Comparison of ENCODE assay signal across 11 cellular contexts in genomic region chr1:42950146-42950480, GRCh38.
DNase-seq lines count a peak whose midpoint lies in the region; ATAC-seq lines count a peak whose summit lies in the region.
"Had no signal": no experiment of that assay in that cellular context is flagged by ENCODE, and none has a peak within 500 bp of the region (broad histone marks: within the 10 kb centered on the region; RNA-seq: fewer than 3 reads in every experiment).

No MANE protein-coding gene starts in this region.

- no peaks in the 10 kb centered on the region for H3K36me3 ChIP-seq in adipocyte (ENCODE audit: control insufficient read depth, insufficient read depth, low read length, severe bottlenecking)
- H3K36me3 ChIP-seq: neutrophil had no signal

- in situ Hi-C loops in ACHN (cut with HindIII; ENCODE audit: low pct_ligation_motif_present, low pct_unique_long_range_greater_than_20kb, low sequenced_read_pairs): no loop called here

- no peaks in the 10 kb centered on the region for H3K9me3 ChIP-seq in adipocyte (ENCODE audit: control insufficient read depth, low read length)
- H3K9me3 ChIP-seq: neutrophil had no signal

- peak; percentile 52 for DNase-seq in ACHN
- DNase-seq in HS-27A (ENCODE audit: low read depth): peak; percentile 83
- peak; percentile 52 for DNase-seq in adipocyte (ENCODE audit: low read depth)
- peak; percentile 65 for DNase-seq in kidney tubule cell (ENCODE audit: low spot score)
- no peak for DNase-seq in amygdala (lab: John Stamatoyannopoulos, UW)
- DNase-seq in HUDEP-2 (lab: John Stamatoyannopoulos, UW; ENCODE audit: unreplicated experiment in 76 of 76): no peak
- DNase-seq in DMS79 (lab: John Stamatoyannopoulos, UW): no peak
- DNase-seq: activated CD4-positive, alpha-beta T cell treated with anti-CD3 and anti-CD28 coated beads, Interleukin-2, amount 50 U/mL, for 1 hour; NCI-H524 had no signal

- H3K4me1 ChIP-seq in adipocyte (ENCODE audit: control insufficient read depth, insufficient read depth, low read length): peaks cover 31% of the 10 kb centered on the region

- no peak overlapping the region for H3K9ac ChIP-seq in adipocyte (ENCODE audit: low read length)

- no peaks in the 10 kb centered on the region for H3K27me3 ChIP-seq in adipocyte (replicated peaks; ENCODE audit: control insufficient read depth, insufficient read depth, low read length)
- H3K27me3 ChIP-seq: neutrophil had no signal

- no peak for ATAC-seq in HG03045 (IDR thresholded peaks at IDR 0.05; ENCODE audit: unreplicated experiment)

- H3K4me3 ChIP-seq in adipocyte (ENCODE audit: low read length): no peak overlapping the region

Comparison
In these comparisons a context has a peak if more than half of its experiments do, and no peak if none do; other contexts are left out.
1. DNase-seq: peak in ACHN (single experiment), HS-27A (single experiment), adipocyte (single experiment) and kidney tubule cell (single experiment); none in amygdala (0 of 56), HUDEP-2 (0 of 76) and DMS79 (single experiment).